In the genomic region with DNA sequence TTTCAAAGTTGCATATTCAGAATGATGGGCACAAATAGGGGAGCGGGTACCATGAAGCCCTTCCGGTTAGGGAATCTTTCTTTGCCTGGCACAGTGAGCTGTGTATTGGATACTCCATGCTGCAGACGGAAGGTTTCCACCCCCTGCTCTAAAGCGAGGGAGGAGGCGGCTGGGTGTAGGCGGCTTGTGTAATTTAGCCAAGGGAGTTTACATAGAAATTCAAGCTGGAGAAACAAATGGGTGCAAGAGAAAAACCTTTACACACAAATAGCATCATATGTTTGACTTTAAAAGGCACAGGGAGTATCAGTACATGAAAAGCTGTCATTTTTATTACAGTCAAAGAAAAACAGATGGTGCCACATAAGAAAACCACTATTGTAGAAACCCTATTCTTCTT, we compare ENCODE assay signal across 16 cellular contexts.
DNase-seq lines count a peak whose midpoint lies in the region; ATAC-seq lines count a peak whose summit lies in the region.
"Had no signal": no experiment of that assay in that cellular context is flagged by ENCODE, and none has a peak within 500 bp of the region (broad histone marks: within the 10 kb centered on the region; RNA-seq: fewer than 3 reads in every experiment).

No MANE protein-coding gene starts in this region.

- H3K27me3 ChIP-seq in stomach smooth muscle (ENCODE audit: control insufficient read depth in 1 of 2, insufficient read depth in 2 of 2, low read length in 2 of 2) = no peaks in the 10 kb centered on the region

- H3K4me1 ChIP-seq in stomach smooth muscle (ENCODE audit: control insufficient read depth, insufficient read depth, low read length) = peaks cover 3% of the 10 kb centered on the region

- ATAC-seq in HG03025 (IDR thresholded peaks at IDR 0.05; ENCODE audit: low FRiP score, unreplicated experiment) = no peak
- ATAC-seq: GM12878, GM23338, HepG2 had no signal

- H3K4me3 ChIP-seq in stomach smooth muscle (ENCODE audit: low read length in 2 of 2) = no peak overlapping the region
- H3K4me3 ChIP-seq: GM12878, GM23338 had no signal

- peak overlapping the region; percentile 65 for H3K27ac ChIP-seq in caudate nucleus (ENCODE audit: low read depth, low read length)
- H3K27ac ChIP-seq in stomach smooth muscle (ENCODE audit: low read length) = peak overlapping the region; percentile 50
- H3K27ac ChIP-seq: C4-2B had no signal

- H3K9ac ChIP-seq in stomach smooth muscle (ENCODE audit: low read length in 2 of 2) = no peak overlapping the region

- H3K9me3 ChIP-seq in stomach smooth muscle (ENCODE audit: control insufficient read depth in 2 of 2, low read length in 2 of 2) = no peaks in the 10 kb centered on the region

- H3K36me3 ChIP-seq in stomach smooth muscle (ENCODE audit: control insufficient read depth in 2 of 2, insufficient read depth in 2 of 2, low read length in 2 of 2) = peaks cover 0 to under 1% of the 10 kb centered on the region in 2 donors

- peak; percentile 9 for DNase-seq in NCI-H2171 treated with DMSO at 0.1 percent for 48 hours (lab: John Stamatoyannopoulos, UW)
- DNase-seq in NCI-H2171 (lab: John Stamatoyannopoulos, UW) = no peak
- peak in 24 of 61 donors; percentile 5 to 59 (median 24) for DNase-seq in caudate nucleus (lab: John Stamatoyannopoulos, UW)
- peak; percentile 26 for DNase-seq in inferior parietal cortex (ENCODE audit: extremely low spot score)
- no peak for DNase-seq in activated effector memory CD4-positive, alpha-beta T cell treated with Interleukin-2 at 50 U/mL for 16 hours
- no peak for DNase-seq in SIG-M5 (lab: John Stamatoyannopoulos, UW)
- DNase-seq: 8988T; CD4-positive, alpha-beta memory T cell; DMS79; H9 had no signal

Comparison
In these comparisons a context has a peak if more than half of its experiments do, and no peak if none do; other contexts are left out.
1. DNase-seq: peak in NCI-H2171 treated with DMSO at 0.1 percent for 48 hours (single experiment) and inferior parietal cortex (single experiment); none in NCI-H2171 (single experiment), activated effector memory CD4-positive, alpha-beta T cell treated with Interleukin-2 at 50 U/mL for 16 hours (single experiment) and SIG-M5 (single experiment).